14 cellular contexts compared by ENCODE assay signal in the genomic region with DNA sequence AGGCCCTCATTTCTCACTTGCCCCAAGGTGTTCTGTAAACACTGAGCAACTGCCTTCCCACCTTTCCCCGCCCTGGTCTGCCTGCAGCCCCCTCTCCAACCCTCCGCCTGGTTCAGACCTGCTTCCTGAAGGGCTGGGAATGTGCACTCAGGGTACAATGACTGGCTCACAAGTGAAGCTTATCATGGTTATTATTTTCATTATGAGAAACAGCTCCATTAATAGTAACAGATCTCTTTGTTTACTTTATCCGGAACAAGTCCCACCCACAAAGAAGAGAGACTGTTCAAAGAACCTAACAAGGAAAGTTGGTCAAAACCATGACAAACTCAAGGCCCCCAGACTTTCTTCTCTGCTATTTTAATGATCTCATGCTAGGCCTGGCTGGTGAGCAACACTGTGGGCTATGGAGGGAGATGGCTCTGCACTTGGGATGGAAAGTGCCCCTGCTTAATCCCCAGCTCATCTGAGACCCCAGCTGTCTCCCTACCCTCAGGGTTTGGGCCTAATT. TPM values are rescaled to one million over a fixed set of nuclear protein-coding genes. Genes with fewer than 3 reads are reported as not detected.
DNase-seq lines count a peak whose midpoint lies in the region; ATAC-seq, FAIRE-seq and TF ChIP-seq lines count a peak whose summit lies in the region.
"Had no signal": no experiment of that assay in that cellular context is flagged by ENCODE, and none has a peak within 500 bp of the region (broad histone marks: within the 10 kb centered on the region; RNA-seq: fewer than 3 reads in every experiment).

No MANE protein-coding gene starts in this region.

- TF ChIP-seq POLR2A in GM12892 (IDR thresholded peaks at IDR 0.05; ENCODE audit: low read depth, low read length) = no peak

- peak overlapping the region; percentile 78 for H3K4me3 Mint-ChIP-seq in T-helper 17 cell

- TF ChIP-seq CTCF in fibroblast of villous mesenchyme (IDR thresholded peaks at IDR 0.05; ENCODE audit: insufficient read depth, low read depth, low read length) (no peak), BE2C (IDR thresholded peaks at IDR 0.05; ENCODE audit: low read depth, low read length) (no peak)

- no peaks in the 10 kb centered on the region for H3K27me3 Mint-ChIP-seq in T-helper 17 cell

- FAIRE-seq in GM12892 (lab: Jason Lieb, UNC) = peak; percentile 38
- FAIRE-seq: G401.6 had no signal

- H3K4me1 Mint-ChIP-seq in T-helper 17 cell = peaks cover 96% of the 10 kb centered on the region

- no peaks in the 10 kb centered on the region for H3K27me3 ChIP-seq in BE2C
- H3K27me3 ChIP-seq: adrenal gland, hepatocyte had no signal

- ATAC-seq in T-helper 17 cell = no peak
- no peak for ATAC-seq in HG03025 (IDR thresholded peaks at IDR 0.05; ENCODE audit: low FRiP score, unreplicated experiment)

- H3K4me1 ChIP-seq in BE2C = no peaks in the 10 kb centered on the region

- peaks cover 18% of the 10 kb centered on the region for H3K36me3 Mint-ChIP-seq in T-helper 17 cell (ENCODE audit: low read depth)

- peak overlapping the region in 19 of 21 experiments; percentile 9 to 97 (median 61) for H3K27ac ChIP-seq in skin epidermis
- H3K27ac ChIP-seq: hepatocyte had no signal

- no peaks in the 10 kb centered on the region for H3K36me3 ChIP-seq in BE2C
- H3K36me3 ChIP-seq: adrenal gland had no signal

- peak overlapping the region; percentile 94 for H3K27ac Mint-ChIP-seq in T-helper 17 cell

- no peak for DNase-seq in GM12892 (ENCODE audit: insufficient read length)
- no peak for DNase-seq in T-helper 17 cell
- peak; percentile 29 for DNase-seq in fibroblast of villous mesenchyme (ENCODE audit: low read depth)
- no peak for DNase-seq in KG1 (lab: John Stamatoyannopoulos, UW)
- no peak for DNase-seq in BE2C
- no peak for DNase-seq in stimulated activated naive CD4-positive, alpha-beta T cell (lab: John Stamatoyannopoulos, UW)
- DNase-seq: adrenal gland; NCI-H187; stimulated activated naive CD4-positive, alpha-beta T cell treated with Interleukin-2 at 50 U/mL for 16 hours; SW 1271 had no signal

- H3K9me3 ChIP-seq in T-helper 17 cell (ENCODE audit: control insufficient read depth, low read length, poor library complexity, severe bottlenecking) (no peaks in the 10 kb centered on the region), BE2C (no peaks in the 10 kb centered on the region)
- H3K9me3 ChIP-seq: adrenal gland had no signal

- H3K4me3 ChIP-seq in fibroblast of villous mesenchyme (ENCODE audit: low read depth, low read length) = no peak overlapping the region
- H3K4me3 ChIP-seq in skin epidermis = no peak overlapping the region
- H3K4me3 ChIP-seq in BE2C (ENCODE audit: low read depth, low read length) = no peak overlapping the region
- H3K4me3 ChIP-seq: adrenal gland, hepatocyte had no signal

RNA-seq across cellular contexts. Expression of a gene that starts 36.7 kb away (rescaled TPM):
- 11.1 TPM for polyA plus RNA-seq in GM12892 (2012; ENCODE audit: missing spikeins)
- total RNA-seq in T-helper 17 cell (10 to 100 TPM; 75.6 to 90.6 TPM), fibroblast of villous mesenchyme (3.0 and 3.5 TPM in 2 replicates)
- polyA plus RNA-seq in BE2C (2012; ENCODE audit: insufficient read depth, insufficient read length, low read depth) = not detected

Comparison
In these comparisons a context has a peak if more than half of its experiments do, and no peak if none do; other contexts are left out.
1. RNA of a gene that starts 36.7 kb away (total RNA-seq): 75.6 to 90.6 TPM in T-helper 17 cell; 3.0 to 3.5 TPM in fibroblast of villous mesenchyme; every median in the first group is over 10 times any median in the second.